In genomic region chr16:79411357-79411756, GRCh38 we compare ENCODE assay signal across 22 cellular contexts.
DNase-seq lines count a peak whose midpoint lies in the region; ATAC-seq and TF ChIP-seq lines count a peak whose summit lies in the region.
"Had no signal": no experiment of that assay in that cellular context is flagged by ENCODE, and none has a peak within 500 bp of the region (broad histone marks: within the 10 kb centered on the region; RNA-seq: fewer than 3 reads in every experiment).

No MANE protein-coding gene starts in this region.

- H3K27me3 ChIP-seq in GM23338 (ENCODE audit: insufficient read depth) (no peaks in the 10 kb centered on the region), right cardiac atrium (ENCODE audit: control insufficient read depth, insufficient read depth) (no peaks in the 10 kb centered on the region)
- H3K27me3 ChIP-seq: BLaER1 had no signal

- H3F3A ChIP-seq in GM23338 (replicated peaks; ENCODE audit: low read depth), result no peaks in the 10 kb centered on the region

- no peaks in the 10 kb centered on the region for H3K9me3 Mint-ChIP-seq in activated CD4-positive, alpha-beta memory T cell treated with anti-CD3 and anti-CD28 coated beads for 36 hours
- H3K9me3 Mint-ChIP-seq in activated CD4-positive, alpha-beta memory T cell treated with anti-CD3 and anti-CD28 coated beads, Interleukin-2, amount 10 ng/mL, durations not matched to agents 7 days and 5 days, result peaks cover 3% of the 10 kb centered on the region
- H3K9me3 Mint-ChIP-seq in GM23338, result no peaks in the 10 kb centered on the region; the same call in 1 of the 3 replicates
- H3K9me3 Mint-ChIP-seq: CD8-positive, alpha-beta memory T cell had no signal

- H3K4me1 Mint-ChIP-seq in activated CD4-positive, alpha-beta memory T cell treated with anti-CD3 and anti-CD28 coated beads for 36 hours (ENCODE audit: low read depth), result peaks cover 34% of the 10 kb centered on the region
- H3K4me1 Mint-ChIP-seq in activated CD4-positive, alpha-beta memory T cell treated with anti-CD3 and anti-CD28 coated beads, Interleukin-2, amount 10 ng/mL, durations not matched to agents 7 days and 5 days, result peaks cover 36% of the 10 kb centered on the region
- H3K4me1 Mint-ChIP-seq in GM23338 (peaks cover 33% of the 10 kb centered on the region), T-helper 17 cell (peaks cover 31% of the 10 kb centered on the region)

- H3K4me3 Mint-ChIP-seq in activated CD4-positive, alpha-beta memory T cell treated with anti-CD3 and anti-CD28 coated beads for 36 hours, result no peak overlapping the region
- no peak overlapping the region for H3K4me3 Mint-ChIP-seq in activated CD4-positive, alpha-beta memory T cell treated with anti-CD3 and anti-CD28 coated beads, Interleukin-2, amount 10 ng/mL, durations not matched to agents 7 days and 5 days
- H3K4me3 Mint-ChIP-seq in GM23338 (no peak overlapping the region), T-helper 17 cell (no peak overlapping the region)
- H3K4me3 Mint-ChIP-seq: CD8-positive, alpha-beta memory T cell had no signal

- no peaks in the 10 kb centered on the region for H4K20me1 ChIP-seq in GM23338 (replicated peaks; ENCODE audit: insufficient read depth)
- H4K20me1 ChIP-seq: BLaER1 had no signal

- TF ChIP-seq CTCF in GM23338 (conservative IDR thresholded peaks at IDR 0.05; ENCODE audit: low read depth in 2 of 2), result no peak

- peak; percentile 40 for DNase-seq in activated CD4-positive, alpha-beta memory T cell treated with anti-CD3 and anti-CD28 coated beads for 36 hours
- no peak for DNase-seq in activated CD4-positive, alpha-beta memory T cell treated with anti-CD3 and anti-CD28 coated beads, Interleukin-2, amount 10 ng/mL, durations not matched to agents 7 days and 5 days
- DNase-seq in GM23338 (ENCODE audit: low spot score) (no peak), T-helper 17 cell (no peak), GM19238 (ENCODE audit: insufficient read length, low spot score) (no peak), right cardiac atrium (no peak)
- DNase-seq: CD8-positive, alpha-beta memory T cell; DMS53; EL; GOT3; KG1; NCI-H1417 treated with DMSO at 0.1 percent for 48 hours; NCI-H187 treated with DMSO at 0.1 percent for 48 hours; NCI-H2227 treated with DMSO at 0.1 percent for 48 hours; NCI-H510A treated with DMSO at 0.1 percent for 48 hours; NCI-H774; OCI-M1; SIG-M5 had no signal

- no peaks in the 10 kb centered on the region for H3K27me3 Mint-ChIP-seq in activated CD4-positive, alpha-beta memory T cell treated with anti-CD3 and anti-CD28 coated beads for 36 hours
- no peaks in the 10 kb centered on the region for H3K27me3 Mint-ChIP-seq in activated CD4-positive, alpha-beta memory T cell treated with anti-CD3 and anti-CD28 coated beads, Interleukin-2, amount 10 ng/mL, durations not matched to agents 7 days and 5 days
- H3K27me3 Mint-ChIP-seq in GM23338 (ENCODE audit: insufficient read depth, low read depth, poor library complexity), result peaks cover 4% of the 10 kb centered on the region
- H3K27me3 Mint-ChIP-seq in T-helper 17 cell, result peaks cover 5% of the 10 kb centered on the region

- no peaks in the 10 kb centered on the region for H3K36me3 ChIP-seq in GM23338 (ENCODE audit: insufficient read depth)
- H3K36me3 ChIP-seq: BLaER1 had no signal

- H3K9me3 ChIP-seq in T-helper 17 cell (ENCODE audit: control insufficient read depth, low read length, poor library complexity, severe bottlenecking), result no peaks in the 10 kb centered on the region
- H3K9me3 ChIP-seq in right cardiac atrium (ENCODE audit: control insufficient read depth, low read length), result no peaks in the 10 kb centered on the region
- H3K9me3 ChIP-seq: A549, BLaER1 had no signal

- no peak overlapping the region for H3K4me3 ChIP-seq in GM23338
- no peak overlapping the region for H3K4me3 ChIP-seq in right cardiac atrium (ENCODE audit: low read length)
- H3K4me3 ChIP-seq: A549, BLaER1 had no signal

- H3K4me2 ChIP-seq in GM23338, result peak overlapping the region; percentile 48; the same call in 1 of the 2 replicates
- H3K4me2 ChIP-seq: A549, BLaER1 had no signal

- POLR2A ChIA-PET in activated CD4-positive, alpha-beta memory T cell treated with anti-CD3 and anti-CD28 coated beads for 36 hours (lab: Charles Lee), result no interaction called here
- POLR2A ChIA-PET in activated CD4-positive, alpha-beta memory T cell treated with anti-CD3 and anti-CD28 coated beads, Interleukin-2, amount 10 ng/mL, durations not matched to agents 7 days and 5 days (lab: Charles Lee), result no interaction called here

- H3K4me1 ChIP-seq in GM23338 (ENCODE audit: insufficient read depth) (peaks cover 14% of the 10 kb centered on the region), right cardiac atrium (ENCODE audit: control insufficient read depth, insufficient read depth, low read length) (no peaks in the 10 kb centered on the region)
- H3K4me1 ChIP-seq: A549, BLaER1 had no signal

- H3K36me3 Mint-ChIP-seq in activated CD4-positive, alpha-beta memory T cell treated with anti-CD3 and anti-CD28 coated beads for 36 hours, result no peaks in the 10 kb centered on the region
- H3K36me3 Mint-ChIP-seq in activated CD4-positive, alpha-beta memory T cell treated with anti-CD3 and anti-CD28 coated beads, Interleukin-2, amount 10 ng/mL, durations not matched to agents 7 days and 5 days (ENCODE audit: low read depth), result peaks cover 3% of the 10 kb centered on the region
- H3K36me3 Mint-ChIP-seq in GM23338 (ENCODE audit: low read depth), result no peaks in the 10 kb centered on the region; the same call in 2 of the 3 replicates
- peaks cover 2% of the 10 kb centered on the region for H3K36me3 Mint-ChIP-seq in T-helper 17 cell (ENCODE audit: low read depth)
- H3K36me3 Mint-ChIP-seq: CD8-positive, alpha-beta memory T cell had no signal

- no peak overlapping the region for H2AFZ ChIP-seq in GM23338

- intact Hi-C loops in activated CD4-positive, alpha-beta memory T cell treated with anti-CD3 and anti-CD28 coated beads for 36 hours (cut with micrococcal nuclease), result loop anchor here (1.0 to 5.0 kb wide), 3 partner anchors 40 to 186 kb away; no protein-coding TSS in a partner anchor
- intact Hi-C loops in right cardiac atrium (cut with DNase I), result no loop called here

- peaks cover 8% of the 10 kb centered on the region for H3K9me2 ChIP-seq in GM23338 (ENCODE audit: insufficient read depth)

- ATAC-seq in GM23338 (peak; percentile 38; the same call in 2 of the 3 replicates), T-helper 17 cell (no peak), esophagus mucosa (peak; percentile 30), right cardiac atrium (no peak)
- ATAC-seq: A549, HepG2 had no signal

- no peak overlapping the region for H3K27ac ChIP-seq in GM23338 (ENCODE audit: low read depth)
- H3K27ac ChIP-seq in right cardiac atrium (ENCODE audit: low read length), result no peak overlapping the region
- H3K27ac ChIP-seq: A549, BLaER1 had no signal

- no peaks in the 10 kb centered on the region for H3K79me2 ChIP-seq in GM23338 (replicated peaks; ENCODE audit: insufficient read depth)

- CTCF ChIA-PET in activated CD4-positive, alpha-beta memory T cell treated with anti-CD3 and anti-CD28 coated beads for 36 hours (lab: Charles Lee), result no interaction called here
- CTCF ChIA-PET in activated CD4-positive, alpha-beta memory T cell treated with anti-CD3 and anti-CD28 coated beads, Interleukin-2, amount 10 ng/mL, durations not matched to agents 7 days and 5 days (lab: Charles Lee), result interaction anchor here (0.6 kb wide), 1 partner anchor 130 kb away, joined by 5 read pairs; no protein-coding TSS in a partner anchor

- peak overlapping the region; percentile 82 for H3K27ac Mint-ChIP-seq in activated CD4-positive, alpha-beta memory T cell treated with anti-CD3 and anti-CD28 coated beads for 36 hours
- no peak overlapping the region for H3K27ac Mint-ChIP-seq in activated CD4-positive, alpha-beta memory T cell treated with anti-CD3 and anti-CD28 coated beads, Interleukin-2, amount 10 ng/mL, durations not matched to agents 7 days and 5 days
- no peak overlapping the region for H3K27ac Mint-ChIP-seq in GM23338
- H3K27ac Mint-ChIP-seq in T-helper 17 cell, result peak overlapping the region; percentile 32

Comparison
In these comparisons a context has a peak if more than half of its experiments do, and no peak if none do; other contexts are left out.
1. H3K27ac Mint-ChIP-seq: peak in activated CD4-positive, alpha-beta memory T cell treated with anti-CD3 and anti-CD28 coated beads for 36 hours (single experiment) and T-helper 17 cell (single experiment); none in activated CD4-positive, alpha-beta memory T cell treated with anti-CD3 and anti-CD28 coated beads, Interleukin-2, amount 10 ng/mL, durations not matched to agents 7 days and 5 days (single experiment) and GM23338 (single experiment).
2. ATAC-seq: peak in GM23338 (single experiment) and esophagus mucosa (single experiment); none in T-helper 17 cell (single experiment) and right cardiac atrium (0 of 2).